In the genomic region with DNA sequence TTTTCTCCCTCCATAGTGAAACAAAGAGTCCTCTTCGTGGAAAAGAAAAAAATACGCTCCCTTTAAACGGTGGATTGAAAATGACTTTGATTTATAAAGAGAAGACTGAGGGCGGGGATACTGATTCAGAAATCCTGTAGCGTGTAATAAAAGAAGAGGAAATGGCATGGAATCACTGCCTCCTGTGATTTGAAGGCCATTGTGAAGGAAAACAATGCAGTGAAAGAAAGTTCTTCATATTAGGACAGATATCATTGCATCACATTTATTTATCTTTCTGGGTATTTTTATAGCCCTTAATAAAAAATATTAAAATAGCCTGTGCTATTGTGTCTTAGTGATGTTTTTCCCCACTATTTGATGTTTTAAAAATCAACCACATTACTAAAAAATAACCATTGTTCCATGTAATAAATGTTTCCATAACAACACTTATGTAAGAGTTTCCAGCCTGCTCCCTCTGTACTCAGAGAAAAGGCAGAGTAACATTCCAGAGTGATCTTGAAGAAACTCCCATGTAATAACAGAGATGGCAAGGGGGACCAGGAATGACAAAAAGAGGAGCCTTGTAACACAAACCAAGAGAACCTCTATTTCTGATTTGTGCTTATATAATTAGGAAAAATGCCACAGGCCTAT, we compare ENCODE assay signal across 12 cellular contexts. TPM values are rescaled to one million over a fixed set of nuclear protein-coding genes. Genes with fewer than 3 reads are reported as not detected.
DNase-seq lines count a peak whose midpoint lies in the region; ATAC-seq, FAIRE-seq and TF ChIP-seq lines count a peak whose summit lies in the region.
"Had no signal": no experiment of that assay in that cellular context is flagged by ENCODE, and none has a peak within 500 bp of the region (broad histone marks: within the 10 kb centered on the region; RNA-seq: fewer than 3 reads in every experiment).

No MANE protein-coding gene starts in this region.

- ATAC-seq in pancreas (no peak), upper lobe of left lung (ENCODE audit: low FRiP score in 2 of 2) (no peak), GM18498 (IDR thresholded peaks at IDR 0.05; ENCODE audit: unreplicated experiment) (no peak), HG03280 (IDR thresholded peaks at IDR 0.05; ENCODE audit: unreplicated experiment) (no peak)
- ATAC-seq: activated CD4-positive, CD25-positive, alpha-beta regulatory T cell treated with anti-CD3 and anti-CD28 coated beads, Interleukin-2, amount 50 U/mL, for 24 hours had no signal

- peak; percentile 84 for FAIRE-seq in pancreas (lab: Jason Lieb, UNC)
- FAIRE-seq: A204.1 had no signal

- no peaks in the 10 kb centered on the region for H3K27me3 Mint-ChIP-seq in activated naive CD4-positive, alpha-beta T cell treated with anti-CD3 and anti-CD28 coated beads for 36 hours (ENCODE audit: low read depth)

- H3K4me1 ChIP-seq in pancreas (peaks cover 0 to 4% (median 4%) of the 10 kb centered on the region in 3 donors), upper lobe of left lung (peaks cover 0 to 18% (median 18%) of the 10 kb centered on the region in 4 donors)
- H3K4me1 ChIP-seq: Caco-2 had no signal

- H3K36me3 ChIP-seq in pancreas, result peaks cover 0 to 3% (median 0%) of the 10 kb centered on the region in 3 donors
- peaks cover 0 to 34% (median 2%) of the 10 kb centered on the region in 4 donors for H3K36me3 ChIP-seq in upper lobe of left lung

- intact Hi-C loops in activated naive CD4-positive, alpha-beta T cell treated with anti-CD3 and anti-CD28 coated beads for 36 hours (cut with micrococcal nuclease), result no loop called here
- intact Hi-C loops in pancreas (cut with DNase I), result no loop called here

- no peaks in the 10 kb centered on the region for H3K9me3 ChIP-seq in pancreas
- no peaks in the 10 kb centered on the region for H3K9me3 ChIP-seq in upper lobe of left lung
- H3K9me3 ChIP-seq: Caco-2 had no signal

- no peak for DNase-seq in activated naive CD4-positive, alpha-beta T cell treated with anti-CD3 and anti-CD28 coated beads for 36 hours
- DNase-seq in activated naive CD4-positive, alpha-beta T cell treated with anti-CD3 and anti-CD28 coated beads, Interleukin-2, amount 50 U/mL, for 16 hours, result no peak
- peak; percentile 78 for DNase-seq in fibroblast of pulmonary artery (ENCODE audit: low read depth)
- no peak for DNase-seq in pancreas
- no peak for DNase-seq in upper lobe of left lung
- no peak for DNase-seq in T-helper 9 cell
- DNase-seq: Caco-2, OCI-M1 had no signal

- peaks cover 18% of the 10 kb centered on the region for H3K36me3 Mint-ChIP-seq in activated naive CD4-positive, alpha-beta T cell treated with anti-CD3 and anti-CD28 coated beads for 36 hours (ENCODE audit: low read depth)

- H3K9me3 Mint-ChIP-seq in activated naive CD4-positive, alpha-beta T cell treated with anti-CD3 and anti-CD28 coated beads for 36 hours, result no peaks in the 10 kb centered on the region

- peaks cover 27% of the 10 kb centered on the region for H3K4me1 Mint-ChIP-seq in activated naive CD4-positive, alpha-beta T cell treated with anti-CD3 and anti-CD28 coated beads for 36 hours (ENCODE audit: low read depth)

- no peak for TF ChIP-seq CTCF in fibroblast of pulmonary artery (IDR thresholded peaks at IDR 0.05; ENCODE audit: low read length, missing control alignments)
- no peak for TF ChIP-seq CTCF in pancreas (IDR thresholded peaks at IDR 0.05)
- TF ChIP-seq CTCF in upper lobe of left lung (IDR thresholded peaks at IDR 0.05), result no peak

- H3K4me3 ChIP-seq in fibroblast of pulmonary artery (replicated peaks; ENCODE audit: low read depth, low read length) (no peak overlapping the region), pancreas (no peak overlapping the region), upper lobe of left lung (no peak overlapping the region)

- no peak overlapping the region for H3K4me3 Mint-ChIP-seq in activated naive CD4-positive, alpha-beta T cell treated with anti-CD3 and anti-CD28 coated beads for 36 hours

- TF ChIP-seq POLR2A in upper lobe of left lung (IDR thresholded peaks at IDR 0.05), result no peak

- H3K27ac Mint-ChIP-seq in activated naive CD4-positive, alpha-beta T cell treated with anti-CD3 and anti-CD28 coated beads for 36 hours, result peak overlapping the region; percentile 62

- TF ChIP-seq EP300 in upper lobe of left lung (IDR thresholded peaks at IDR 0.05), result no peak

- whole genome bisulfite sequencing in pancreas, 2 donors, result 76 to 85% methylated on average over 5 of the region's 5 CpGs
- 55 to 61% methylated on average over 5 of the region's 5 CpGs for WGBS in upper lobe of left lung, 2 donors

- CTCF ChIA-PET in activated naive CD4-positive, alpha-beta T cell treated with anti-CD3 and anti-CD28 coated beads for 36 hours (lab: Charles Lee), result no interaction called here

- H3K27me3 ChIP-seq in pancreas (no peaks in the 10 kb centered on the region), upper lobe of left lung (no peaks in the 10 kb centered on the region)

- peak overlapping the region in 1 of 4 donors; percentile 50 for H3K27ac ChIP-seq in pancreas
- peak overlapping the region; percentile 56 to 77 (median 65) for H3K27ac ChIP-seq in upper lobe of left lung

RNA-seq across cellular contexts. Expression of gene MRPL33, which starts 8.0 kb away (rescaled TPM):
- total RNA-seq in activated naive CD4-positive, alpha-beta T cell treated with anti-CD3 and anti-CD28 coated beads for 36 hours, result 10 to 100 TPM; 57.4 to 60.5 TPM
- total RNA-seq in pancreas, result 10 to 100 TPM; 17.8 to 29.7 (median 26.0) TPM
- polyA plus RNA-seq in pancreas, result 100 to 1,000 TPM in 1 of 2 donors, 10 to 100 TPM in 1; 29.2 to 120 TPM
- 100 to 1,000 TPM in 2 of 6 donors, 10 to 100 TPM in 4; 54.5 to 122 (median 72.4) TPM for total RNA-seq in upper lobe of left lung
